ENCODE assay signal across 19 cellular contexts in genomic region chr1:48294656-48295055, GRCh38.
"Had no signal": no experiment of that assay in that cellular context is flagged by ENCODE, and none has a peak within 500 bp of the region (broad histone marks: within the 10 kb centered on the region; RNA-seq: fewer than 3 reads in every experiment).

No MANE protein-coding gene starts in this region.

- H3K36me3 ChIP-seq: neutrophil, right lobe of liver, uterus had no signal

- H3K4me3 Mint-ChIP-seq: dendritic cell treated with granulocyte-macrophage colony-stimulating factor and Interleukin-4, amounts not matched to agents 40 ng/mL and 50 ng/mL, for 4 days; naive thymus-derived CD4-positive, alpha-beta T cell; stimulated activated memory B cell treated with anti-CD40 and anti-IgM and Interleukin-4, amounts not matched to agents 10 μg/mL and 1 μg/mL and 100 μg/mL, for 72 hours; stimulated activated naive CD8-positive, alpha-beta T cell treated with anti-CD3 and anti-CD28 coated beads, Interleukin-15, Interleukin-2, amounts not matched to agents 100 ng/mL and 50 ng/mL, for 24 hours had no signal

- H3K9me3 ChIP-seq: neutrophil, psoas muscle, right lobe of liver, spleen, tibial artery, upper lobe of left lung, uterus had no signal

- H3K27ac ChIP-seq: heart left ventricle, neutrophil, psoas muscle, right lobe of liver, spleen, tibial artery, upper lobe of left lung, uterus had no signal

- H3K4me3 ChIP-seq: heart left ventricle, psoas muscle, right lobe of liver, spleen, tibial artery, upper lobe of left lung, uterus had no signal

- ATAC-seq: heart left ventricle; naive thymus-derived CD4-positive, alpha-beta T cell; psoas muscle; right lobe of liver; stimulated activated memory B cell treated with anti-CD40 and anti-IgM and Interleukin-4, amounts not matched to agents 10 μg/mL and 1 μg/mL and 100 μg/mL, for 72 hours had no signal

- H3K27me3 ChIP-seq: heart left ventricle, neutrophil, right lobe of liver, spleen, tibial artery, upper lobe of left lung, uterus had no signal

- H3K36me3 Mint-ChIP-seq: stimulated activated memory B cell treated with anti-CD40 and anti-IgM and Interleukin-4, amounts not matched to agents 10 μg/mL and 1 μg/mL and 100 μg/mL, for 72 hours had no signal

- H3K4me1 ChIP-seq: heart left ventricle, psoas muscle, right lobe of liver, spleen, tibial artery, upper lobe of left lung, uterus had no signal

- H3K27me3 Mint-ChIP-seq: dendritic cell treated with granulocyte-macrophage colony-stimulating factor and Interleukin-4, amounts not matched to agents 40 ng/mL and 50 ng/mL, for 4 days; naive thymus-derived CD4-positive, alpha-beta T cell; stimulated activated memory B cell treated with anti-CD40 and anti-IgM and Interleukin-4, amounts not matched to agents 10 μg/mL and 1 μg/mL and 100 μg/mL, for 72 hours; stimulated activated naive CD8-positive, alpha-beta T cell treated with anti-CD3 and anti-CD28 coated beads, Interleukin-15, Interleukin-2, amounts not matched to agents 100 ng/mL and 50 ng/mL, for 24 hours had no signal

- DNase-seq: foreskin melanocyte; heart left ventricle; hippocampal formation; kidney glomerular epithelial cell; naive thymus-derived CD4-positive, alpha-beta T cell; psoas muscle; retina; right lobe of liver; stimulated activated CD4-positive, alpha-beta T cell treated with anti-CD3 and anti-CD28 coated beads, Interleukin-15, amount 100 ng/mL, for 24 hours; stimulated activated CD4-positive, alpha-beta T cell treated with anti-CD3 and anti-CD28 coated beads, Interleukin-1b, Interleukin-23, amount 100 ng/mL, for 48 hours; stimulated activated CD4-positive, alpha-beta T cell treated with anti-CD3 and anti-CD28 coated beads, Interleukin-4, amount 100 ng/mL, for 24 hours; tibial artery; upper lobe of left lung; uterus had no signal

- H3K27ac Mint-ChIP-seq: dendritic cell treated with granulocyte-macrophage colony-stimulating factor and Interleukin-4, amounts not matched to agents 40 ng/mL and 50 ng/mL, for 4 days; naive thymus-derived CD4-positive, alpha-beta T cell; stimulated activated memory B cell treated with anti-CD40 and anti-IgM and Interleukin-4, amounts not matched to agents 10 μg/mL and 1 μg/mL and 100 μg/mL, for 72 hours; stimulated activated naive CD8-positive, alpha-beta T cell treated with anti-CD3 and anti-CD28 coated beads, Interleukin-15, Interleukin-2, amounts not matched to agents 100 ng/mL and 50 ng/mL, for 24 hours had no signal

- H3K4me1 Mint-ChIP-seq: naive thymus-derived CD4-positive, alpha-beta T cell; stimulated activated memory B cell treated with anti-CD40 and anti-IgM and Interleukin-4, amounts not matched to agents 10 μg/mL and 1 μg/mL and 100 μg/mL, for 72 hours had no signal

- H3K9me3 Mint-ChIP-seq: stimulated activated naive CD8-positive, alpha-beta T cell treated with anti-CD3 and anti-CD28 coated beads, Interleukin-15, Interleukin-2, amounts not matched to agents 100 ng/mL and 50 ng/mL, for 24 hours had no signal
